In the genomic region with DNA sequence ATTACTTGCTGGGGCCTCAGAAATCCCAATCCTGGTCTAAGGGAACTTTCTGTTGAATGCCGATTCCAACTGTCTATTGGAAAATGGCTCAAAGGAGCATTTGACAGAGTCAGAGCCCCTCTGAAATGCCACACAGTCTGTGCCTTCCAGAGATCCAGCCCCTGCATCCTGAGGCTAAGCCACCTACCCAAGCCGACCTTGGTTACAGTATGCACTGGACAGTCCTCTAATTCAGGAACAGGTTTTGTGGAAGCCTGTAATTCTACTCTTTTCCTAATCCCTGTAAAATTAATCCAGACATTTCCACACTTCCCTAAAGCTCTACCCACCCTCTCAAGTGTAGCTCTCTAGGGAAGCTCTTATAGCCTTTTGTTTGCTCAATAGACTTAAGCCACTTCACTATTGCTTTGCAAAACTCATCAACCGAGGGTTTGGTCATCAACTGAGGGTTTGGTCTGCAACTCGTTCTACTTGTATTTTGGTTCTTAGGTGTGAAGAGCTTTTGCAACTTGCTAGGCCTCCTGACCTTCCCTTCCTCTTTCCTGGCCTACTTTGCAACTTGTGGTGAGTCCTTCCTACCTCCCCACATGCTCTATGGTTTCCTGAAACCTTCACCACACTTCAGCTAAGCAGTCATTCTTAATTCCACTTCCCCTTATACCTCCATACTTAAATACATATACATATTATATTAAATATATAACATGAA, we compare ENCODE assay signal across 10 cellular contexts.
DNase-seq lines count a peak whose midpoint lies in the region; ATAC-seq and TF ChIP-seq lines count a peak whose summit lies in the region.
"Had no signal": no experiment of that assay in that cellular context is flagged by ENCODE, and none has a peak within 500 bp of the region (broad histone marks: within the 10 kb centered on the region; RNA-seq: fewer than 3 reads in every experiment).

No MANE protein-coding gene starts in this region.

- H3K9me3 ChIP-seq in transverse colon (no peaks in the 10 kb centered on the region), right cardiac atrium (ENCODE audit: control insufficient read depth, low read length) (no peaks in the 10 kb centered on the region)
- H3K9me3 ChIP-seq: SJSA1 had no signal

- in situ Hi-C loops in transverse colon (cut with MboI; ENCODE audit: low pct_ligation_motif_present in 1 of 4, low pct_unique_long_range_greater_than_20kb in 1 of 4, low sequenced_read_pairs in 3 of 4): no loop called here

- H3K36me3 ChIP-seq in transverse colon: no peaks in the 10 kb centered on the region
- H3K36me3 ChIP-seq: SJSA1 had no signal

- peak; percentile 51 for ATAC-seq in HG03060 (IDR thresholded peaks at IDR 0.05; ENCODE audit: low read depth, unreplicated experiment)
- no peak for ATAC-seq in right cardiac atrium

- TF ChIP-seq EP300 in transverse colon (IDR thresholded peaks at IDR 0.05; ENCODE audit: low read depth): no peak

- H3K4me1 ChIP-seq in transverse colon: no peaks in the 10 kb centered on the region
- no peaks in the 10 kb centered on the region for H3K4me1 ChIP-seq in right cardiac atrium (ENCODE audit: control insufficient read depth, insufficient read depth, low read length)
- H3K4me1 ChIP-seq: SJSA1 had no signal

- intact Hi-C loops in transverse colon (cut with DNase I; ENCODE audit: low total_unique reads) (loop anchor here (10.0 kb wide), 1 partner anchor 969 kb away; no protein-coding TSS in a partner anchor), right cardiac atrium (cut with DNase I) (no loop called here)

- TF ChIP-seq CTCF in transverse colon (IDR thresholded peaks at IDR 0.05): no peak

- no peak for TF ChIP-seq POLR2A in transverse colon (IDR thresholded peaks at IDR 0.05)

- WGBS in transverse colon (ENCODE audit: low coverage in 1 of 2), 2 donors: 32 to 69% methylated on average over 2 to 4 of the region's 4 CpGs
- WGBS in right cardiac atrium: 75% methylated on average over 4 of the region's 4 CpGs

- H3K4me3 ChIP-seq in transverse colon (no peak overlapping the region), right cardiac atrium (ENCODE audit: low read length) (no peak overlapping the region)
- H3K4me3 ChIP-seq: SJSA1 had no signal

- H3K27me3 ChIP-seq in transverse colon: no peaks in the 10 kb centered on the region
- H3K27me3 ChIP-seq in right cardiac atrium (ENCODE audit: control insufficient read depth, insufficient read depth): no peaks in the 10 kb centered on the region
- H3K27me3 ChIP-seq: SJSA1 had no signal

- peak; percentile 40 for DNase-seq in activated gamma-delta T cell treated with Interleukin-2 at 50 U/mL for 16 hours
- no peak for DNase-seq in activated gamma-delta T cell (lab: John Stamatoyannopoulos, UW)
- DNase-seq in SIG-M5 treated with dmso at 0.1 percent for 504 hours (lab: John Stamatoyannopoulos, UW; ENCODE audit: unreplicated experiment): peak; percentile 99
- peak; percentile 10 for DNase-seq in transverse colon
- DNase-seq in right cardiac atrium: no peak
- DNase-seq in activated T-cell treated with anti-CD3 and anti-CD28 coated beads for 4 hours: no peak
- no peak for DNase-seq in stimulated activated CD4-positive, alpha-beta T cell treated with anti-CD3 and anti-CD28 coated beads, Interleukin-2, amount 100 ng/mL, for 48 hours
- DNase-seq: hippocampal formation had no signal

- no peak overlapping the region for H3K27ac ChIP-seq in transverse colon
- no peak overlapping the region for H3K27ac ChIP-seq in right cardiac atrium (ENCODE audit: low read length)
- H3K27ac ChIP-seq: SJSA1 had no signal

Comparison
In these comparisons a context has a peak if more than half of its experiments do, and no peak if none do; other contexts are left out.
1. DNase-seq: peak in activated gamma-delta T cell treated with Interleukin-2 at 50 U/mL for 16 hours (single experiment), SIG-M5 treated with dmso at 0.1 percent for 504 hours (single experiment) and transverse colon (single experiment); none in activated gamma-delta T cell (single experiment), right cardiac atrium (0 of 3), activated T-cell treated with anti-CD3 and anti-CD28 coated beads for 4 hours (single experiment) and stimulated activated CD4-positive, alpha-beta T cell treated with anti-CD3 and anti-CD28 coated beads, Interleukin-2, amount 100 ng/mL, for 48 hours (0 of 2).